In genomic region chr5:149632311-149633251, GRCh38 we compare ENCODE assay signal across 1 cellular context.
TF ChIP-seq lines count a peak whose summit lies in the region.

No MANE protein-coding gene starts in this region.

TF ChIP-seq in K562, 482 proteins besides CTCF, POLR2A, EP300 and RAD21 (continued from another document and continues in another):
- TF ChIP-seq, protein P1, sequence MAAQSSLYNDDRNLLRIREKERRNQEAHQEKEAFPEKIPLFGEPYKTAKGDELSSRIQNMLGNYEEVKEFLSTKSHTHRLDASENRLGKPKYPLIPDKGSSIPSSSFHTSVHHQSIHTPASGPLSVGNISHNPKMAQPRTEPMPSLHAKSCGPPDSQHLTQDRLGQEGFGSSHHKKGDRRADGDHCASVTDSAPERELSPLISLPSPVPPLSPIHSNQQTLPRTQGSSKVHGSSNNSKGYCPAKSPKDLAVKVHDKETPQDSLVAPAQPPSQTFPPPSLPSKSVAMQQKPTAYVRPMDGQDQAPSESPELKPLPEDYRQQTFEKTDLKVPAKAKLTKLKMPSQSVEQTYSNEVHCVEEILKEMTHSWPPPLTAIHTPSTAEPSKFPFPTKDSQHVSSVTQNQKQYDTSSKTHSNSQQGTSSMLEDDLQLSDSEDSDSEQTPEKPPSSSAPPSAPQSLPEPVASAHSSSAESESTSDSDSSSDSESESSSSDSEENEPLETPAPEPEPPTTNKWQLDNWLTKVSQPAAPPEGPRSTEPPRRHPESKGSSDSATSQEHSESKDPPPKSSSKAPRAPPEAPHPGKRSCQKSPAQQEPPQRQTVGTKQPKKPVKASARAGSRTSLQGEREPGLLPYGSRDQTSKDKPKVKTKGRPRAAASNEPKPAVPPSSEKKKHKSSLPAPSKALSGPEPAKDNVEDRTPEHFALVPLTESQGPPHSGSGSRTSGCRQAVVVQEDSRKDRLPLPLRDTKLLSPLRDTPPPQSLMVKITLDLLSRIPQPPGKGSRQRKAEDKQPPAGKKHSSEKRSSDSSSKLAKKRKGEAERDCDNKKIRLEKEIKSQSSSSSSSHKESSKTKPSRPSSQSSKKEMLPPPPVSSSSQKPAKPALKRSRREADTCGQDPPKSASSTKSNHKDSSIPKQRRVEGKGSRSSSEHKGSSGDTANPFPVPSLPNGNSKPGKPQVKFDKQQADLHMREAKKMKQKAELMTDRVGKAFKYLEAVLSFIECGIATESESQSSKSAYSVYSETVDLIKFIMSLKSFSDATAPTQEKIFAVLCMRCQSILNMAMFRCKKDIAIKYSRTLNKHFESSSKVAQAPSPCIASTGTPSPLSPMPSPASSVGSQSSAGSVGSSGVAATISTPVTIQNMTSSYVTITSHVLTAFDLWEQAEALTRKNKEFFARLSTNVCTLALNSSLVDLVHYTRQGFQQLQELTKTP (IDR thresholded peaks at IDR 0.05; ENCODE audit: low read depth in 1 of 2, partially characterized antibody in 2 of 2), result no peak
- TF ChIP-seq DPF2 (IDR thresholded peaks at IDR 0.05) (peak; percentile 92), TFAP4 (CRISPR knock-in tag; IDR thresholded peaks at IDR 0.05; ENCODE audit: borderline replicate concordance) (peak; percentile 80; the same call in 1 of the 2 replicates), ARNT (IDR thresholded peaks at IDR 0.05) (peak in 1 of 2 experiments; percentile 100; a peak in 2 of 4 replicates), ZNF766 (CRISPR knock-in tag; conservative IDR thresholded peaks at IDR 0.05) (0 out of 2 replicates have a peak, but pooled peaks have one; percentile 17), HDAC1 (IDR thresholded peaks at IDR 0.05) (peak in 1 of 2 experiments; percentile 65; a peak in 2 of 4 replicates), GATAD2B (IDR thresholded peaks at IDR 0.05; ENCODE audit: borderline replicate concordance) (peak; percentile 78; the same call in 1 of the 2 replicates), MBD2 (IDR thresholded peaks at IDR 0.05; ENCODE audit: borderline replicate concordance, low read depth) (peak; percentile 52; the same call in 1 of the 2 replicates), SAFB2 (IDR thresholded peaks at IDR 0.05; ENCODE audit: borderline replicate concordance, low read depth, low read length, severe bottlenecking) (no peak), THRB (CRISPR knock-in tag; conservative IDR thresholded peaks at IDR 0.05) (no peak), CBX3 (IDR thresholded peaks at IDR 0.05; ENCODE audit: borderline replicate concordance in 1 of 2, low read length in 2 of 2) (peak in 1 of 2 experiments; percentile 20; a peak in 1 of 3 replicates), ZNF3 (CRISPR knock-in tag; IDR thresholded peaks at IDR 0.05) (no peak), POLR2AphosphoS5 (IDR thresholded peaks at IDR 0.05; ENCODE audit: control insufficient read depth, insufficient read depth, low read depth, low read length) (peak; percentile 33; the same call in 1 of the 2 replicates), U2AF1 (optimal IDR thresholded peaks at IDR 0.05; ENCODE audit: low read depth, low read length) (no peak), TAF1 (IDR thresholded peaks at IDR 0.05; ENCODE audit: control insufficient read depth, extremely low read depth, insufficient read depth, low read length, severe bottlenecking) (peak; percentile 38), CBFA2T2 (conservative IDR thresholded peaks at IDR 0.05) (peak; percentile 55), CC2D1A (IDR thresholded peaks at IDR 0.05) (no peak; the same call in 1 of the 2 replicates), SP1 (CRISPR knock-in tag; IDR thresholded peaks at IDR 0.05) (0 out of 2 replicates have a peak, but pooled peaks have one; percentile 13), MAFF (IDR thresholded peaks at IDR 0.05; ENCODE audit: low read length) (peak; percentile 97), FOS (IDR thresholded peaks at IDR 0.05; ENCODE audit: extremely low read depth, insufficient read length) (no peak), GABPA (tag; conservative IDR thresholded peaks at IDR 0.05; ENCODE audit: low read depth) (peak; percentile 45; the same call in 1 of the 2 replicates), RNF2 (IDR thresholded peaks at IDR 0.05) (0 out of 2 replicates have a peak, but pooled peaks have one; percentile 32), ZHX1 (conservative IDR thresholded peaks at IDR 0.05; ENCODE audit: low read length) (no peak), NCOR1 (IDR thresholded peaks at IDR 0.05) (peak; percentile 76), ZNF217 (CRISPR knock-in tag; IDR thresholded peaks at IDR 0.05) (no peak), ZKSCAN3 (CRISPR knock-in tag; IDR thresholded peaks at IDR 0.05) (no peak), MTA3 (IDR thresholded peaks at IDR 0.05; ENCODE audit: borderline replicate concordance) (peak; percentile 73; the same call in 1 of the 2 replicates), RFX7 (CRISPR knock-in tag; IDR thresholded peaks at IDR 0.05) (no peak), MEIS2 (IDR thresholded peaks at IDR 0.05; ENCODE audit: partially characterized antibody) (peak; percentile 5), NR2C1 (IDR thresholded peaks at IDR 0.05) (no peak), NR2C1 (tag; IDR thresholded peaks at IDR 0.05) (peak; percentile 50), EWSR1 (IDR thresholded peaks at IDR 0.05; ENCODE audit: borderline replicate concordance, low read depth, partially characterized antibody) (no peak), FIP1L1 (IDR thresholded peaks at IDR 0.05; ENCODE audit: low read depth, low read length, poor library complexity, severe bottlenecking) (no peak), ZNF146 (CRISPR knock-in tag; IDR thresholded peaks at IDR 0.05; ENCODE audit: unreplicated experiment) (no peak), NFRKB (IDR thresholded peaks at IDR 0.05; ENCODE audit: low read depth) (peak; percentile 42; the same call in 1 of the 2 replicates), EZH2 (IDR thresholded peaks at IDR 0.05; ENCODE audit: borderline replicate concordance, low read depth, low read length) (no peak), MYC (IDR thresholded peaks at IDR 0.05; ENCODE audit: low read depth, low read length) (peak; percentile 67), MYC (CRISPR knock-in tag; IDR thresholded peaks at IDR 0.05; ENCODE audit: borderline replicate concordance, low read depth) (no peak), FOXK2 (conservative IDR thresholded peaks at IDR 0.05 in 1 of 2, IDR thresholded peaks at IDR 0.05 in 1 of 2; ENCODE audit: low read depth in 2 of 2) (0 out of 4 replicates have a peak, but pooled peaks of 1 of the 2 experiments have one; percentile 29), PHB2 (IDR thresholded peaks at IDR 0.05; ENCODE audit: low read depth) (no peak)
- TF ChIP-seq, protein P2, sequence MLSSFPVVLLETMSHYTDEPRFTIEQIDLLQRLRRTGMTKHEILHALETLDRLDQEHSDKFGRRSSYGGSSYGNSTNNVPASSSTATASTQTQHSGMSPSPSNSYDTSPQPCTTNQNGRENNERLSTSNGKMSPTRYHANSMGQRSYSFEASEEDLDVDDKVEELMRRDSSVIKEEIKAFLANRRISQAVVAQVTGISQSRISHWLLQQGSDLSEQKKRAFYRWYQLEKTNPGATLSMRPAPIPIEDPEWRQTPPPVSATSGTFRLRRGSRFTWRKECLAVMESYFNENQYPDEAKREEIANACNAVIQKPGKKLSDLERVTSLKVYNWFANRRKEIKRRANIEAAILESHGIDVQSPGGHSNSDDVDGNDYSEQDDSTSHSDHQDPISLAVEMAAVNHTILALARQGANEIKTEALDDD (IDR thresholded peaks at IDR 0.05), result peak; percentile 91
- TF ChIP-seq, protein P3, sequence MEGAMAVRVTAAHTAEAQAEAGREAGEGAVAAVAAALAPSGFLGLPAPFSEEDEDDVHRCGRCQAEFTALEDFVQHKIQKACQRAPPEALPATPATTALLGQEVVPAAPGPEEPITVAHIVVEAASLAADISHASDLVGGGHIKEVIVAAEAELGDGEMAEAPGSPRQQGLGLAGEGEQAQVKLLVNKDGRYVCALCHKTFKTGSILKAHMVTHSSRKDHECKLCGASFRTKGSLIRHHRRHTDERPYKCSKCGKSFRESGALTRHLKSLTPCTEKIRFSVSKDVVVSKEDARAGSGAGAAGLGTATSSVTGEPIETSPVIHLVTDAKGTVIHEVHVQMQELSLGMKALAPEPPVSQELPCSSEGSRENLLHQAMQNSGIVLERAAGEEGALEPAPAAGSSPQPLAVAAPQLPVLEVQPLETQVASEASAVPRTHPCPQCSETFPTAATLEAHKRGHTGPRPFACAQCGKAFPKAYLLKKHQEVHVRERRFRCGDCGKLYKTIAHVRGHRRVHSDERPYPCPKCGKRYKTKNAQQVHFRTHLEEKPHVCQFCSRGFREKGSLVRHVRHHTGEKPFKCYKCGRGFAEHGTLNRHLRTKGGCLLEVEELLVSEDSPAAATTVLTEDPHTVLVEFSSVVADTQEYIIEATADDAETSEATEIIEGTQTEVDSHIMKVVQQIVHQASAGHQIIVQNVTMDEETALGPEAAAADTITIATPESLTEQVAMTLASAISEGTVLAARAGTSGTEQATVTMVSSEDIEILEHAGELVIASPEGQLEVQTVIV (CRISPR knock-in tag; IDR thresholded peaks at IDR 0.05; ENCODE audit: borderline replicate concordance), result no peak
- TF ChIP-seq, protein P4, sequence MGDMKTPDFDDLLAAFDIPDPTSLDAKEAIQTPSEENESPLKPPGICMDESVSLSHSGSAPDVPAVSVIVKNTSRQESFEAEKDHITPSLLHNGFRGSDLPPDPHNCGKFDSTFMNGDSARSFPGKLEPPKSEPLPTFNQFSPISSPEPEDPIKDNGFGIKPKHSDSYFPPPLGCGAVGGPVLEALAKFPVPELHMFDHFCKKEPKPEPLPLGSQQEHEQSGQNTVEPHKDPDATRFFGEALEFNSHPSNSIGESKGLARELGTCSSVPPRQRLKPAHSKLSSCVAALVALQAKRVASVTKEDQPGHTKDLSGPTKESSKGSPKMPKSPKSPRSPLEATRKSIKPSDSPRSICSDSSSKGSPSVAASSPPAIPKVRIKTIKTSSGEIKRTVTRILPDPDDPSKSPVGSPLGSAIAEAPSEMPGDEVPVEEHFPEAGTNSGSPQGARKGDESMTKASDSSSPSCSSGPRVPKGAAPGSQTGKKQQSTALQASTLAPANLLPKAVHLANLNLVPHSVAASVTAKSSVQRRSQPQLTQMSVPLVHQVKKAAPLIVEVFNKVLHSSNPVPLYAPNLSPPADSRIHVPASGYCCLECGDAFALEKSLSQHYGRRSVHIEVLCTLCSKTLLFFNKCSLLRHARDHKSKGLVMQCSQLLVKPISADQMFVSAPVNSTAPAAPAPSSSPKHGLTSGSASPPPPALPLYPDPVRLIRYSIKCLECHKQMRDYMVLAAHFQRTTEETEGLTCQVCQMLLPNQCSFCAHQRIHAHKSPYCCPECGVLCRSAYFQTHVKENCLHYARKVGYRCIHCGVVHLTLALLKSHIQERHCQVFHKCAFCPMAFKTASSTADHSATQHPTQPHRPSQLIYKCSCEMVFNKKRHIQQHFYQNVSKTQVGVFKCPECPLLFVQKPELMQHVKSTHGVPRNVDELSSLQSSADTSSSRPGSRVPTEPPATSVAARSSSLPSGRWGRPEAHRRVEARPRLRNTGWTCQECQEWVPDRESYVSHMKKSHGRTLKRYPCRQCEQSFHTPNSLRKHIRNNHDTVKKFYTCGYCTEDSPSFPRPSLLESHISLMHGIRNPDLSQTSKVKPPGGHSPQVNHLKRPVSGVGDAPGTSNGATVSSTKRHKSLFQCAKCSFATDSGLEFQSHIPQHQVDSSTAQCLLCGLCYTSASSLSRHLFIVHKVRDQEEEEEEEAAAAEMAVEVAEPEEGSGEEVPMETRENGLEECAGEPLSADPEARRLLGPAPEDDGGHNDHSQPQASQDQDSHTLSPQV (IDR thresholded peaks at IDR 0.05), result peak; percentile 67
- TF ChIP-seq, protein P5, sequence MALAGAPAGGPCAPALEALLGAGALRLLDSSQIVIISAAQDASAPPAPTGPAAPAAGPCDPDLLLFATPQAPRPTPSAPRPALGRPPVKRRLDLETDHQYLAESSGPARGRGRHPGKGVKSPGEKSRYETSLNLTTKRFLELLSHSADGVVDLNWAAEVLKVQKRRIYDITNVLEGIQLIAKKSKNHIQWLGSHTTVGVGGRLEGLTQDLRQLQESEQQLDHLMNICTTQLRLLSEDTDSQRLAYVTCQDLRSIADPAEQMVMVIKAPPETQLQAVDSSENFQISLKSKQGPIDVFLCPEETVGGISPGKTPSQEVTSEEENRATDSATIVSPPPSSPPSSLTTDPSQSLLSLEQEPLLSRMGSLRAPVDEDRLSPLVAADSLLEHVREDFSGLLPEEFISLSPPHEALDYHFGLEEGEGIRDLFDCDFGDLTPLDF (CRISPR knock-in tag; IDR thresholded peaks at IDR 0.05), result no peak
- TF ChIP-seq, protein P6, sequence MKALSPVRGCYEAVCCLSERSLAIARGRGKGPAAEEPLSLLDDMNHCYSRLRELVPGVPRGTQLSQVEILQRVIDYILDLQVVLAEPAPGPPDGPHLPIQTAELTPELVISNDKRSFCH (CRISPR knock-in tag; IDR thresholded peaks at IDR 0.05), result no peak
- TF ChIP-seq, protein P6 (tag; IDR thresholded peaks at IDR 0.05), result peak; percentile 39; the same call in 1 of the 2 replicates
